8 cellular contexts compared by ENCODE assay signal in genomic region chr22:30246962-30247376, GRCh38. TPM values are rescaled to one million over a fixed set of nuclear protein-coding genes. Genes with fewer than 3 reads are reported as not detected.
DNase-seq lines count a peak whose midpoint lies in the region; ATAC-seq lines count a peak whose summit lies in the region.

No MANE protein-coding gene starts in this region.

- peak; percentile 80 for DNase-seq in activated CD8-positive, alpha-beta memory T cell treated with anti-CD3 and anti-CD28 coated beads for 24 hours
- DNase-seq in activated CD8-positive, alpha-beta memory T cell treated with anti-CD3 and anti-CD28 coated beads, Interleukin-2, amount 50 U/mL, for 4 hours, result no peak
- DNase-seq in immature natural killer cell (no peak), ureter (ENCODE audit: low spot score) (no peak), CD1c-positive myeloid dendritic cell (ENCODE audit: extremely low spot score) (no peak)
- DNase-seq in stimulated activated naive CD8-positive, alpha-beta T cell treated with anti-CD3 and anti-CD28 coated beads, Interleukin-15, amount 100 ng/mL, for 72 hours, result peak in 1 of 2 donors; percentile 52
- no peak for DNase-seq in effector CD4-positive, alpha-beta T cell

- H3K36me3 Mint-ChIP-seq in activated T-helper 17 cell treated with anti-CD3 and anti-CD28 coated beads, Interleukin-2, amount 50 U/mL, for 72 hours (ENCODE audit: low read depth), result peaks cover 50% of the 10 kb centered on the region
- H3K36me3 Mint-ChIP-seq in immature natural killer cell, result no peaks in the 10 kb centered on the region

- H3K4me3 Mint-ChIP-seq in activated T-helper 17 cell treated with anti-CD3 and anti-CD28 coated beads, Interleukin-2, amount 50 U/mL, for 72 hours, result peak overlapping the region; percentile 80
- peak overlapping the region; percentile 26 to 76 (median 64) for H3K4me3 Mint-ChIP-seq in immature natural killer cell
- H3K4me3 Mint-ChIP-seq in stimulated activated naive CD8-positive, alpha-beta T cell treated with anti-CD3 and anti-CD28 coated beads, Interleukin-15, amount 100 ng/mL, for 72 hours, result peak overlapping the region; percentile 96 to 100

- ATAC-seq in activated T-helper 17 cell treated with anti-CD3 and anti-CD28 coated beads, Interleukin-2, amount 50 U/mL, for 72 hours (replicated peaks), result no peak
- ATAC-seq in stimulated activated naive CD8-positive, alpha-beta T cell treated with anti-CD3 and anti-CD28 coated beads, Interleukin-15, amount 100 ng/mL, for 72 hours, result peak; percentile 24

- no peaks in the 10 kb centered on the region for H3K9me3 Mint-ChIP-seq in activated T-helper 17 cell treated with anti-CD3 and anti-CD28 coated beads, Interleukin-2, amount 50 U/mL, for 72 hours
- H3K9me3 Mint-ChIP-seq in immature natural killer cell, result no peaks in the 10 kb centered on the region
- H3K9me3 Mint-ChIP-seq in stimulated activated naive CD8-positive, alpha-beta T cell treated with anti-CD3 and anti-CD28 coated beads, Interleukin-15, amount 100 ng/mL, for 72 hours, result no peaks in the 10 kb centered on the region

- no peaks in the 10 kb centered on the region for H3K27me3 Mint-ChIP-seq in activated T-helper 17 cell treated with anti-CD3 and anti-CD28 coated beads, Interleukin-2, amount 50 U/mL, for 72 hours
- peaks cover 6 to 20% (median 10%) of the 10 kb centered on the region in 3 donors for H3K27me3 Mint-ChIP-seq in immature natural killer cell (ENCODE audit: low read depth in 3 of 3)
- H3K27me3 Mint-ChIP-seq in stimulated activated naive CD8-positive, alpha-beta T cell treated with anti-CD3 and anti-CD28 coated beads, Interleukin-15, amount 100 ng/mL, for 72 hours, result no peaks in the 10 kb centered on the region

- peak overlapping the region; percentile 70 for H3K27ac Mint-ChIP-seq in activated T-helper 17 cell treated with anti-CD3 and anti-CD28 coated beads, Interleukin-2, amount 50 U/mL, for 72 hours
- H3K27ac Mint-ChIP-seq in immature natural killer cell, result no peak overlapping the region
- peak overlapping the region; percentile 97 to 100 for H3K27ac Mint-ChIP-seq in stimulated activated naive CD8-positive, alpha-beta T cell treated with anti-CD3 and anti-CD28 coated beads, Interleukin-15, amount 100 ng/mL, for 72 hours

- peaks cover 20% of the 10 kb centered on the region for H3K4me1 Mint-ChIP-seq in activated T-helper 17 cell treated with anti-CD3 and anti-CD28 coated beads, Interleukin-2, amount 50 U/mL, for 72 hours
- H3K4me1 Mint-ChIP-seq in immature natural killer cell, result peaks cover 29 to 46% of the 10 kb centered on the region in 2 donors
- peaks cover 99% of the 10 kb centered on the region for H3K4me1 Mint-ChIP-seq in stimulated activated naive CD8-positive, alpha-beta T cell treated with anti-CD3 and anti-CD28 coated beads, Interleukin-15, amount 100 ng/mL, for 72 hours

RNA-seq across cellular contexts. Expression of gene LIF, which starts 0.4 kb away (rescaled TPM):
- total RNA-seq in activated T-helper 17 cell treated with anti-CD3 and anti-CD28 coated beads, Interleukin-2, amount 50 U/mL, for 72 hours, result 100 to 1,000 TPM; 175 to 300 TPM
- 1 to 10 TPM in 1 of 3 donors, under 1 TPM in 1, not detected in 1; 0.29 to 1.0 TPM for polyA plus RNA-seq in immature natural killer cell
- total RNA-seq in ureter, result 2.1 TPM

RNA-seq across cellular contexts. Expression of gene OSM, which starts 19.7 kb away (rescaled TPM):
- 10 to 100 TPM; 41.1 to 88.6 TPM for total RNA-seq in activated T-helper 17 cell treated with anti-CD3 and anti-CD28 coated beads, Interleukin-2, amount 50 U/mL, for 72 hours
- polyA plus RNA-seq in immature natural killer cell, result 10 to 100 TPM in 2 of 3 donors, 1 to 10 TPM in 1; 7.5 to 22.3 (median 16.6) TPM
- total RNA-seq in ureter, result 0.36 TPM

RNA-seq across cellular contexts. Expression of gene CASTOR1, which starts 42.3 kb away (rescaled TPM):
- total RNA-seq in activated T-helper 17 cell treated with anti-CD3 and anti-CD28 coated beads, Interleukin-2, amount 50 U/mL, for 72 hours, result 1 to 10 TPM; 4.6 to 4.8 TPM
- 10 to 100 TPM in 2 of 3 donors, 1 to 10 TPM in 1; 9.3 to 16.9 (median 11.8) TPM for polyA plus RNA-seq in immature natural killer cell
- 17.5 TPM for total RNA-seq in ureter

Comparison
In these comparisons a context has a peak if more than half of its experiments do, and no peak if none do; other contexts are left out.
1. H3K27ac Mint-ChIP-seq: peak in activated T-helper 17 cell treated with anti-CD3 and anti-CD28 coated beads, Interleukin-2, amount 50 U/mL, for 72 hours (single experiment) and stimulated activated naive CD8-positive, alpha-beta T cell treated with anti-CD3 and anti-CD28 coated beads, Interleukin-15, amount 100 ng/mL, for 72 hours (2 of 2); none in immature natural killer cell (0 of 6).
2. RNA of gene LIF, which starts 0.4 kb away (total RNA-seq): 175 to 300 TPM in activated T-helper 17 cell treated with anti-CD3 and anti-CD28 coated beads, Interleukin-2, amount 50 U/mL, for 72 hours; 2.1 TPM in ureter (single experiment); every median in the first group is over 10 times any median in the second.
3. RNA of gene OSM, which starts 19.7 kb away (total RNA-seq): 41.1 to 88.6 TPM in activated T-helper 17 cell treated with anti-CD3 and anti-CD28 coated beads, Interleukin-2, amount 50 U/mL, for 72 hours; 0.36 TPM in ureter (single experiment); every median in the first group is over 10 times any median in the second.
4. Peak in every context shown above with its lines, with median percentiles within 50 percentile points of each other: H3K4me3 Mint-ChIP-seq.